ENCODE assay signal across 9 cellular contexts in genomic region chr6:111663692-111664564, GRCh38. TPM values are rescaled to one million over a fixed set of nuclear protein-coding genes. Genes with fewer than 3 reads are reported as not detected.
A peak's percentile ranks its signal among the peaks of the same experiment; 100 is the strongest.
DNase-seq lines count a peak whose midpoint lies in the region; ATAC-seq and TF ChIP-seq lines count a peak whose summit lies in the region.
"Had no signal": no experiment of that assay in that cellular context is flagged by ENCODE, and none has a peak within 500 bp of the region (broad histone marks: within the 10 kb centered on the region; RNA-seq: fewer than 3 reads in every experiment).

No MANE protein-coding gene starts in this region.

- peak overlapping the region; percentile 50 for H3K27ac Mint-ChIP-seq in activated CD8-positive, alpha-beta T cell treated with anti-CD3 and anti-CD28 coated beads for 36 hours
- no peak overlapping the region for H3K27ac Mint-ChIP-seq in activated CD8-positive, alpha-beta T cell treated with anti-CD3 and anti-CD28 coated beads, Interleukin-2, amount 10 ng/mL, durations not matched to agents 7 days and 5 days

- POLR2A ChIA-PET in activated CD8-positive, alpha-beta T cell treated with anti-CD3 and anti-CD28 coated beads for 36 hours (lab: Charles Lee), result no interaction called here
- POLR2A ChIA-PET in activated CD8-positive, alpha-beta T cell treated with anti-CD3 and anti-CD28 coated beads, Interleukin-2, amount 10 ng/mL, durations not matched to agents 7 days and 5 days (lab: Charles Lee), result no interaction called here

- no peaks in the 10 kb centered on the region for H3K27me3 Mint-ChIP-seq in activated CD8-positive, alpha-beta T cell treated with anti-CD3 and anti-CD28 coated beads for 36 hours
- no peaks in the 10 kb centered on the region for H3K27me3 Mint-ChIP-seq in activated CD8-positive, alpha-beta T cell treated with anti-CD3 and anti-CD28 coated beads, Interleukin-2, amount 10 ng/mL, durations not matched to agents 7 days and 5 days (ENCODE audit: low read depth)

- H3K27ac ChIP-seq in upper lobe of left lung, result peak overlapping the region in 3 of 4 donors; percentile 36 to 74 (median 48)
- H3K27ac ChIP-seq: BLaER1 treated with 17β-estradiol and CSF1 and Interleukin-3, amounts not matched to agents 10 nM and 100 nM had no signal

- H3K36me3 ChIP-seq in mucosa of descending colon (ENCODE audit: low read depth) (no peaks in the 10 kb centered on the region), upper lobe of left lung (peaks cover 0 to 14% (median 0%) of the 10 kb centered on the region in 4 donors)

- H3K4me3 ChIP-seq in mucosa of descending colon, result no peak overlapping the region
- H3K4me3 ChIP-seq in upper lobe of left lung, result no peak overlapping the region
- H3K4me3 ChIP-seq: BLaER1 treated with 17β-estradiol and CSF1 and Interleukin-3, amounts not matched to agents 10 nM and 100 nM had no signal

- H3K27me3 ChIP-seq in upper lobe of left lung, result no peaks in the 10 kb centered on the region
- H3K27me3 ChIP-seq: BLaER1 treated with 17β-estradiol and CSF1 and Interleukin-3, amounts not matched to agents 10 nM and 100 nM had no signal

- ATAC-seq in activated CD8-positive, alpha-beta T cell treated with anti-CD3 and anti-CD28 coated beads for 36 hours, result no peak
- ATAC-seq in activated CD8-positive, alpha-beta T cell treated with anti-CD3 and anti-CD28 coated beads, Interleukin-2, amount 10 ng/mL, durations not matched to agents 7 days and 5 days, result no peak
- ATAC-seq in mucosa of descending colon (peak; percentile 15), upper lobe of left lung (ENCODE audit: low FRiP score in 2 of 2) (peak in 1 of 2 donors; percentile 63), HG03039 (IDR thresholded peaks at IDR 0.05; ENCODE audit: unreplicated experiment) (no peak)

- H3K9me3 Mint-ChIP-seq in activated CD8-positive, alpha-beta T cell treated with anti-CD3 and anti-CD28 coated beads for 36 hours, result no peaks in the 10 kb centered on the region
- H3K9me3 Mint-ChIP-seq in activated CD8-positive, alpha-beta T cell treated with anti-CD3 and anti-CD28 coated beads, Interleukin-2, amount 10 ng/mL, durations not matched to agents 7 days and 5 days (ENCODE audit: insufficient read depth), result no peaks in the 10 kb centered on the region

- TF ChIP-seq POLR2A in upper lobe of left lung (IDR thresholded peaks at IDR 0.05), result no peak

- DNase-seq in activated CD8-positive, alpha-beta T cell treated with anti-CD3 and anti-CD28 coated beads for 36 hours, result no peak
- no peak for DNase-seq in activated CD8-positive, alpha-beta T cell treated with anti-CD3 and anti-CD28 coated beads, Interleukin-2, amount 10 ng/mL, durations not matched to agents 7 days and 5 days
- DNase-seq in ecto neural progenitor cell (ENCODE audit: low spot score), result peak; percentile 88
- DNase-seq in mucosa of descending colon, result no peak
- no peak for DNase-seq in upper lobe of left lung
- DNase-seq in HuH-7.5 (ENCODE audit: low spot score), result no peak
- no peak for DNase-seq in NCI-H345 (lab: John Stamatoyannopoulos, UW)

- H3K9me3 ChIP-seq in mucosa of descending colon (no peaks in the 10 kb centered on the region), upper lobe of left lung (no peaks in the 10 kb centered on the region)
- H3K9me3 ChIP-seq: BLaER1 treated with 17β-estradiol and CSF1 and Interleukin-3, amounts not matched to agents 10 nM and 100 nM had no signal

- WGBS in upper lobe of left lung, 2 donors, result 65 to 69% methylated on average over 15 of the region's 15 CpGs

- H3K4me1 ChIP-seq in mucosa of descending colon (ENCODE audit: low read depth) (no peaks in the 10 kb centered on the region), upper lobe of left lung (peaks cover 33 to 50% (median 43%) of the 10 kb centered on the region in 4 donors)

- TF ChIP-seq EP300 in upper lobe of left lung (IDR thresholded peaks at IDR 0.05), result no peak

- intact Hi-C loops in activated CD8-positive, alpha-beta T cell treated with anti-CD3 and anti-CD28 coated beads for 36 hours (cut with micrococcal nuclease), result no loop called here
- intact Hi-C loops in mucosa of descending colon (cut with DNase I, micrococcal nuclease), result loop anchor here in 1 of 2 donors (10.0 kb wide), 1 partner anchor 59 kb away; the partner anchor contains the start of gene TRAF3IP2

- H3K4me1 Mint-ChIP-seq in activated CD8-positive, alpha-beta T cell treated with anti-CD3 and anti-CD28 coated beads for 36 hours (ENCODE audit: low read depth), result no peaks in the 10 kb centered on the region
- no peaks in the 10 kb centered on the region for H3K4me1 Mint-ChIP-seq in activated CD8-positive, alpha-beta T cell treated with anti-CD3 and anti-CD28 coated beads, Interleukin-2, amount 10 ng/mL, durations not matched to agents 7 days and 5 days (ENCODE audit: low read depth)

- peaks cover 57% of the 10 kb centered on the region for H3K36me3 Mint-ChIP-seq in activated CD8-positive, alpha-beta T cell treated with anti-CD3 and anti-CD28 coated beads for 36 hours (ENCODE audit: low read depth)
- peaks cover 43% of the 10 kb centered on the region for H3K36me3 Mint-ChIP-seq in activated CD8-positive, alpha-beta T cell treated with anti-CD3 and anti-CD28 coated beads, Interleukin-2, amount 10 ng/mL, durations not matched to agents 7 days and 5 days (ENCODE audit: low read depth)

- CTCF ChIA-PET in activated CD8-positive, alpha-beta T cell treated with anti-CD3 and anti-CD28 coated beads for 36 hours (lab: Charles Lee), result interaction anchor here (0.9 kb wide), 1 partner anchor 404 kb away, joined by 3 read pairs; a partner anchor contains a TSS
- CTCF ChIA-PET in activated CD8-positive, alpha-beta T cell treated with anti-CD3 and anti-CD28 coated beads, Interleukin-2, amount 10 ng/mL, durations not matched to agents 7 days and 5 days (lab: Charles Lee), result no interaction called here

- H3K4me3 Mint-ChIP-seq in activated CD8-positive, alpha-beta T cell treated with anti-CD3 and anti-CD28 coated beads for 36 hours, result no peak overlapping the region
- no peak overlapping the region for H3K4me3 Mint-ChIP-seq in activated CD8-positive, alpha-beta T cell treated with anti-CD3 and anti-CD28 coated beads, Interleukin-2, amount 10 ng/mL, durations not matched to agents 7 days and 5 days

- TF ChIP-seq CTCF in activated CD8-positive, alpha-beta T cell treated with anti-CD3 and anti-CD28 coated beads for 36 hours (IDR thresholded peaks at IDR 0.05), result no peak
- TF ChIP-seq CTCF in mucosa of descending colon (IDR thresholded peaks at IDR 0.05), result no peak
- no peak for TF ChIP-seq CTCF in upper lobe of left lung (IDR thresholded peaks at IDR 0.05)

RNA-seq across cellular contexts. Expression of gene TRAF3IP2, which starts 58.2 kb away (rescaled TPM):
- 10 to 100 TPM; 23.2 to 26.3 TPM for total RNA-seq in activated CD8-positive, alpha-beta T cell treated with anti-CD3 and anti-CD28 coated beads for 36 hours
- total RNA-seq in activated CD8-positive, alpha-beta T cell treated with anti-CD3 and anti-CD28 coated beads, Interleukin-2, amount 10 ng/mL, durations not matched to agents 7 days and 5 days, result 10 to 100 TPM; 22.7 to 24.4 TPM
- total RNA-seq in mucosa of descending colon (10 to 100 TPM; 33.6 to 69.5 (median 67.2) TPM), upper lobe of left lung (10 to 100 TPM; 29.2 to 38.0 (median 32.5) TPM)
